Comparison of ENCODE assay signal across 23 cellular contexts in genomic region chr12:66725031-66725430, GRCh38. TPM values are rescaled to one million over a fixed set of nuclear protein-coding genes. Genes with fewer than 3 reads are reported as not detected.
"Had no signal": no experiment of that assay in that cellular context is flagged by ENCODE, and none has a peak within 500 bp of the region (broad histone marks: within the 10 kb centered on the region; RNA-seq: fewer than 3 reads in every experiment).

No MANE protein-coding gene starts in this region.

- DNase-seq: activated CD4-positive, alpha-beta T cell treated with anti-CD3 and anti-CD28 coated beads for 36 hours; activated CD4-positive, alpha-beta T cell treated with anti-CD3 and anti-CD28 coated beads, Interleukin-2, amount 50 U/mL, for 1 hour; activated CD8-positive, alpha-beta memory T cell treated with anti-CD3 and anti-CD28 coated beads, Interleukin-2, amount 50 U/mL, for 4 hours; activated CD8-positive, alpha-beta T cell treated with anti-CD3 and anti-CD28 coated beads for 36 hours; activated gamma-delta T cell treated with Interleukin-2 at 50 U/mL for 16 hours; activated naive CD4-positive, alpha-beta T cell treated with anti-CD3 and anti-CD28 coated beads, Interleukin-2, amount 10 ng/mL, durations not matched to agents 7 days and 5 days; activated naive CD8-positive, alpha-beta T cell treated with anti-CD3 and anti-CD28 coated beads for 36 hours; activated T-cell treated with anti-CD3 and anti-CD28 coated beads, Interleukin-2, amount 50 U/mL, for 72 hours; anterior cingulate cortex; cerebellar nuclear complex; MV-4-11; NCI-H1092 treated with DMSO at 0.1 percent for 48 hours; NCI-H1417 treated with DMSO at 0.1 percent for 48 hours; NCI-H1694; NCI-H2029; NCI-H446; NCI-H524; PC-3; SIG-M5; T-helper 17 cell; T-helper 9 cell; WERI-Rb-1 had no signal

RNA-seq across cellular contexts. Expression of gene GRIP1, which starts 46.2 kb away (rescaled TPM):
- total RNA-seq: activated T-helper 2 cell treated with anti-CD3 and anti-CD28 coated beads, Interferon-gamma antibody, Interleukin-2, Interleukin-4, amounts not matched to agents 10 μg/mL and 5 μg/mL and 100 μg/mL, durations not matched to agents 14 hours and 24 hours and 36 hours had no signal
